In genomic region chr5:138336952-138337684, GRCh38 we compare ENCODE assay signal across 8 cellular contexts. TPM values are rescaled to one million over a fixed set of nuclear protein-coding genes. Genes with fewer than 3 reads are reported as not detected.
DNase-seq lines count a peak whose midpoint lies in the region; ATAC-seq, FAIRE-seq and TF ChIP-seq lines count a peak whose summit lies in the region.

No MANE protein-coding gene starts in this region.

- no peaks in the 10 kb centered on the region for H3K27me3 Mint-ChIP-seq in activated naive CD8-positive, alpha-beta T cell treated with anti-CD3 and anti-CD28 coated beads for 36 hours
- H3K27me3 Mint-ChIP-seq in glutamatergic neuron (ENCODE audit: unreplicated experiment), result peaks cover 14% of the 10 kb centered on the region

- no peak for TF ChIP-seq CTCF in AG04449 (IDR thresholded peaks at IDR 0.05; ENCODE audit: insufficient read depth, low read length, missing control alignments)
- TF ChIP-seq CTCF in glutamatergic neuron (IDR thresholded peaks at IDR 0.05; ENCODE audit: partially characterized antibody, unreplicated experiment), result no peak
- TF ChIP-seq CTCF in omental fat pad (IDR thresholded peaks at IDR 0.05), result no peak

- H3K9me3 Mint-ChIP-seq in activated naive CD8-positive, alpha-beta T cell treated with anti-CD3 and anti-CD28 coated beads for 36 hours, result no peaks in the 10 kb centered on the region
- H3K9me3 Mint-ChIP-seq in glutamatergic neuron (ENCODE audit: unreplicated experiment), result peaks cover 15% of the 10 kb centered on the region

- no peak for TF ChIP-seq POLR2A in GM12891 (IDR thresholded peaks at IDR 0.05; ENCODE audit: low read depth, low read length)

- H3K4me3 ChIP-seq in AG04449 (ENCODE audit: low read depth, low read length), result peak overlapping the region; percentile 80

- peaks cover 2% of the 10 kb centered on the region for H3K36me3 Mint-ChIP-seq in activated naive CD8-positive, alpha-beta T cell treated with anti-CD3 and anti-CD28 coated beads for 36 hours
- no peaks in the 10 kb centered on the region for H3K36me3 Mint-ChIP-seq in glutamatergic neuron (ENCODE audit: unreplicated experiment)

- DNase-seq in AG04449 (ENCODE audit: low read depth, low spot score), result no peak
- DNase-seq in GM12891 (ENCODE audit: insufficient read length, low spot score), result no peak
- DNase-seq in NCI-H226, result peak; percentile 65
- no peak for DNase-seq in activated naive CD8-positive, alpha-beta T cell treated with anti-CD3 and anti-CD28 coated beads for 36 hours
- peak; percentile 85 for DNase-seq in glutamatergic neuron
- DNase-seq in omental fat pad (ENCODE audit: low spot score), result peak; percentile 90

- FAIRE-seq in GM12891 (lab: Jason Lieb, UNC), result no peak

- ATAC-seq in HG02852 (IDR thresholded peaks at IDR 0.05; ENCODE audit: unreplicated experiment) (peak; percentile 22), omental fat pad (ENCODE audit: low FRiP score) (peak; percentile 64), GM18520 (IDR thresholded peaks at IDR 0.05; ENCODE audit: unreplicated experiment) (no peak)

- peak overlapping the region; percentile 98 for H3K27ac Mint-ChIP-seq in activated naive CD8-positive, alpha-beta T cell treated with anti-CD3 and anti-CD28 coated beads for 36 hours
- H3K27ac Mint-ChIP-seq in glutamatergic neuron (ENCODE audit: unreplicated experiment), result peak overlapping the region; percentile 100

- peaks cover 36% of the 10 kb centered on the region for H3K4me1 Mint-ChIP-seq in activated naive CD8-positive, alpha-beta T cell treated with anti-CD3 and anti-CD28 coated beads for 36 hours
- peaks cover 24% of the 10 kb centered on the region for H3K4me1 Mint-ChIP-seq in glutamatergic neuron (ENCODE audit: low read depth, unreplicated experiment)

- POLR2A ChIA-PET in AG04449 (lab: Yijun Ruan, JAX), result interaction anchor here (1.5 to 3.7 kb wide), 4 partner anchors 14 to 158 kb away, joined by 4 to 121 read pairs (median 6); partner anchors contain the start of genes EGR1, KDM3B and KIF20A

- H3K4me3 Mint-ChIP-seq in activated naive CD8-positive, alpha-beta T cell treated with anti-CD3 and anti-CD28 coated beads for 36 hours, result peak overlapping the region; percentile 88
- H3K4me3 Mint-ChIP-seq in glutamatergic neuron (ENCODE audit: unreplicated experiment), result peak overlapping the region; percentile 91

- CTCF ChIA-PET in AG04449 (lab: Yijun Ruan, JAX), result interaction anchor here (16.0 kb wide), 1 partner anchor 15 kb away, joined by 267 read pairs; the partner anchor contains the start of gene KDM3B

TF ChIP-seq in GM12891, 5 proteins besides CTCF, POLR2A, EP300 and RAD21:
- peak; percentile 38; the same call in 1 of the 2 replicates for TF ChIP-seq POU2F2 (IDR thresholded peaks at IDR 0.05; ENCODE audit: low read depth, low read length)
- no peak for TF ChIP-seq TAF1 (IDR thresholded peaks at IDR 0.05; ENCODE audit: low read depth, low read length)
- TF ChIP-seq PAX5 (IDR thresholded peaks at IDR 0.05; ENCODE audit: insufficient read depth, low read length, severe bottlenecking), result peak; percentile 28
- no peak for TF ChIP-seq SPI1 (IDR thresholded peaks at IDR 0.05; ENCODE audit: low read depth, low read length)
- no peak for TF ChIP-seq POLR2AphosphoS5 (IDR thresholded peaks at IDR 0.05; ENCODE audit: low read depth, low read length)
TF ChIP-seq in GM12891: peak in this region for 2.

RNA-seq across cellular contexts. Expression of gene FAM53C, which starts 0.9 kb away (rescaled TPM):
- polyA plus RNA-seq in GM12891 (2012; ENCODE audit: low read depth, missing spikeins), result 25.1 TPM
- 10 to 100 TPM; 32.7 to 34.3 TPM for total RNA-seq in activated naive CD8-positive, alpha-beta T cell treated with anti-CD3 and anti-CD28 coated beads for 36 hours
- total RNA-seq in glutamatergic neuron (ENCODE audit: unreplicated experiment) (69.9 TPM), omental fat pad (10 to 100 TPM; 21.9 to 38.7 (median 25.3) TPM)

RNA-seq across cellular contexts. Expression of gene CDC25C, which starts 5.5 kb away (rescaled TPM):
- 6.3 TPM for polyA plus RNA-seq in GM12891 (2012; ENCODE audit: low read depth, missing spikeins)
- total RNA-seq in activated naive CD8-positive, alpha-beta T cell treated with anti-CD3 and anti-CD28 coated beads for 36 hours, result 1 to 10 TPM; 8.4 to 8.7 TPM
- total RNA-seq in glutamatergic neuron (ENCODE audit: unreplicated experiment) (3.2 TPM), omental fat pad (under 1 TPM in 2 of 4 donors, not detected in 2; 0.56 to 0.72 TPM)

RNA-seq across cellular contexts. Expression of gene KDM3B, which starts 15.4 kb away (rescaled TPM):
- 19.2 TPM for polyA plus RNA-seq in GM12891 (2012; ENCODE audit: low read depth, missing spikeins)
- total RNA-seq in activated naive CD8-positive, alpha-beta T cell treated with anti-CD3 and anti-CD28 coated beads for 36 hours, result 10 to 100 TPM; 38.0 to 39.8 TPM
- total RNA-seq in glutamatergic neuron (ENCODE audit: unreplicated experiment), result 98.5 TPM
- total RNA-seq in omental fat pad, result 10 to 100 TPM; 47.6 to 66.2 (median 54.1) TPM

Comparison
In these comparisons a context has a peak if more than half of its experiments do, and no peak if none do; other contexts are left out.
1. DNase-seq: peak in NCI-H226 (single experiment), glutamatergic neuron (single experiment) and omental fat pad (single experiment); none in AG04449 (single experiment), GM12891 (single experiment) and activated naive CD8-positive, alpha-beta T cell treated with anti-CD3 and anti-CD28 coated beads for 36 hours (single experiment).